In the genomic region with DNA sequence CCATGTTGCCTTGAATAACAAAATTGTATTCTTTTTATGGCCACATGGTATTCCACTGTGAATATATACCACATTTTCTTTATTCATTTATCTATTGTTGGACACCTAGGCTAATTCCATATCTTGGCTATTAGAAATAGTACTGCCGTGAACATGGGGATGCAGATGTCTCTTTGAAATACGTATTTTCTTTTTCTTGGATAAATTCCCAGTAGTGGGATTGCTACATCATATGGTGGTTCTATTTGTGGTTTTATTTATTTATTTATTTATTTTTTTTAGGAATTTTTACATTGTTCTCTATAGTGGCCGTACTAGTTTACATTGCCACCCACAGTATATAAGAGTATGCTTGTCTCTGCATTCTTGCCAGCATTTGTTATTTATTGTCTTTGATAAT, we compare ENCODE assay signal across 1 cellular context.
TF ChIP-seq lines count a peak whose summit lies in the region.

No MANE protein-coding gene starts in this region.

TF ChIP-seq in IMR-90, 13 proteins besides CTCF, POLR2A, EP300 and RAD21 (continued from another document):
- TF ChIP-seq CEBPB (IDR thresholded peaks at IDR 0.05; ENCODE audit: low read depth, low read length), result no peak
TF ChIP-seq in IMR-90: peak in this region for 0.
